Comparison of ENCODE assay signal across 7 cellular contexts in genomic region chr7:30164567-30164966, GRCh38. TPM values are rescaled to one million over a fixed set of nuclear protein-coding genes. Genes with fewer than 3 reads are reported as not detected.
DNase-seq lines count a peak whose midpoint lies in the region; ATAC-seq and TF ChIP-seq lines count a peak whose summit lies in the region.

No MANE protein-coding gene starts in this region.

- H3K4me2 ChIP-seq in Karpas-422 (ENCODE audit: low read depth, low read length, poor library complexity, severe bottlenecking): peak overlapping the region; percentile 81

- POLR2A ChIA-PET in Panc1 (lab: Charles Lee): no interaction called here

- intact Hi-C loops in Panc1 (cut with micrococcal nuclease; ENCODE audit: unreplicated experiment): loop anchor here (5.0 kb wide), 3 partner anchors 113 to 398 kb away; no protein-coding TSS in a partner anchor

- H3K4me3 ChIP-seq in Karpas-422 (ENCODE audit: low read length) (no peak overlapping the region), Panc1 (ENCODE audit: low read depth in 2 of 2, low read length in 2 of 2) (no peak overlapping the region)

- CTCF ChIA-PET in Panc1 (lab: Charles Lee): interaction anchor here (0.6 to 1.2 kb wide), 7 partner anchors 9 to 408 kb away, joined by 3 to 6 read pairs (median 3); no protein-coding TSS in a partner anchor

- no TSS peak for BruUV-seq in Panc1 (replicated peaks; lab: Mats Ljungman, UMichigan)

- no peaks in the 10 kb centered on the region for H3K27me3 ChIP-seq in Karpas-422 (ENCODE audit: low read length)
- peaks cover 5% of the 10 kb centered on the region; the same call in 1 of the 2 replicates for H3K27me3 ChIP-seq in Panc1 (ENCODE audit: control insufficient read depth, insufficient read depth, low read length)

- peaks cover 35% of the 10 kb centered on the region for H3K79me2 ChIP-seq in Karpas-422 (ENCODE audit: low read length)

- in situ Hi-C loops in Panc1 (cut with HindIII; ENCODE audit: low pct_unique_long_range_greater_than_20kb, low sequenced_read_pairs): no loop called here

- H3K9ac ChIP-seq in Karpas-422 (ENCODE audit: low read length): no peak overlapping the region

- H2AFZ ChIP-seq in Karpas-422 (ENCODE audit: low read length): no peak overlapping the region

- peaks cover 8% of the 10 kb centered on the region; the same call in 1 of the 2 replicates for H3K36me3 ChIP-seq in Karpas-422 (ENCODE audit: insufficient read depth, low read length)
- no peaks in the 10 kb centered on the region for H3K36me3 ChIP-seq in Panc1 (ENCODE audit: control insufficient read depth, insufficient read depth, low read length)

- no peaks in the 10 kb centered on the region for H4K20me1 ChIP-seq in Karpas-422 (ENCODE audit: insufficient read depth, low read depth, low read length)

- H3K27ac ChIP-seq in Karpas-422 (ENCODE audit: low read length): peak overlapping the region; percentile 91
- no peak overlapping the region for H3K27ac ChIP-seq in Panc1 (ENCODE audit: low read length)

- TF ChIP-seq CTCF in GM10266 (IDR thresholded peaks at IDR 0.05; ENCODE audit: control insufficient read depth, insufficient read depth, low read depth, missing control alignments) (peak; percentile 55), Panc1 (IDR thresholded peaks at IDR 0.05) (peak; percentile 85)

- peak; percentile 55 for DNase-seq in GM10266 (ENCODE audit: extremely low spot score)
- peak; percentile 88 for DNase-seq in Karpas-422
- peak; percentile 30 for DNase-seq in Panc1 (ENCODE audit: low read depth, low spot score)
- peak; percentile 65 for DNase-seq in dedifferentiated amniotic fluid mesenchymal stem cell (ENCODE audit: extremely low spot score)
- peak; percentile 95 for DNase-seq in medulla oblongata (ENCODE audit: extremely low spot score)

- no peaks in the 10 kb centered on the region for H3K9me2 ChIP-seq in Karpas-422 (replicated peaks; ENCODE audit: insufficient read depth, low read length)

- H3K4me1 ChIP-seq in Karpas-422 (ENCODE audit: low read length): peaks cover 64% of the 10 kb centered on the region
- H3K4me1 ChIP-seq in Panc1 (ENCODE audit: control insufficient read depth, insufficient read depth, low read length): peaks cover 6% of the 10 kb centered on the region

- H3K9me3 ChIP-seq in Karpas-422 (ENCODE audit: low read length) (no peaks in the 10 kb centered on the region), Panc1 (ENCODE audit: control insufficient read depth, insufficient read depth, low read depth, low read length) (no peaks in the 10 kb centered on the region)

- ATAC-seq in Panc1 (peak; percentile 77), HG03135 (IDR thresholded peaks at IDR 0.05; ENCODE audit: unreplicated experiment) (no peak), GM19324 (IDR thresholded peaks at IDR 0.05; ENCODE audit: low FRiP score, unreplicated experiment) (no peak)

RNA-seq across cellular contexts. Expression of gene MTURN, which starts 29.8 kb away (rescaled TPM):
- 80.2 and 89.4 TPM in 2 replicates for total RNA-seq in Karpas-422 (2014; rRNA removed; shearing (Covaris generic); ENCODE audit: low replicate concordance)
- total RNA-seq in Panc1 (2021; ENCODE audit: unreplicated experiment): 1.2 TPM
- 1.6 TPM for polyA plus RNA-seq in Panc1 (2012; ENCODE audit: insufficient read length)

Comparison
In these comparisons a context has a peak if more than half of its experiments do, and no peak if none do; other contexts are left out.
1. DNase-seq: peak in every context shown above with its lines; median percentile 95 in medulla oblongata; 88 in Karpas-422; 65 in dedifferentiated amniotic fluid mesenchymal stem cell; 55 in GM10266; 30 in Panc1.
2. RNA of gene MTURN, which starts 29.8 kb away (total RNA-seq): 80.2 to 89.4 TPM in Karpas-422; 1.2 TPM in Panc1 (single experiment); every median in the first group is over 10 times any median in the second.